ENCODE assay signal across 11 cellular contexts in genomic region chr2:212975333-212975732, GRCh38.
A peak's percentile ranks its signal among the peaks of the same experiment; 100 is the strongest.
DNase-seq lines count a peak whose midpoint lies in the region; ATAC-seq and TF ChIP-seq lines count a peak whose summit lies in the region.
"Had no signal": no experiment of that assay in that cellular context is flagged by ENCODE, and none has a peak within 500 bp of the region (broad histone marks: within the 10 kb centered on the region; RNA-seq: fewer than 3 reads in every experiment).

No MANE protein-coding gene starts in this region.

- H3K9me3 ChIP-seq in fibroblast of lung (ENCODE audit: control insufficient read depth, insufficient read depth, low read depth, low read length): no peaks in the 10 kb centered on the region
- no peaks in the 10 kb centered on the region for H3K9me3 ChIP-seq in neural progenitor cell (ENCODE audit: low read depth)

- DNase-seq in fibroblast of lung (ENCODE audit: low read depth in 2 of 2) (no peak), neural progenitor cell (ENCODE audit: low spot score) (no peak), Ammon's horn (ENCODE audit: low spot score) (no peak), AG08395 (ENCODE audit: low spot score) (no peak), NOMO-1 treated with DMSO at 0.1 percent for 48 hours (lab: John Stamatoyannopoulos, UW; ENCODE audit: unreplicated experiment) (no peak)
- DNase-seq: activated gamma-delta T cell treated with Interleukin-2 at 50 U/mL for 16 hours, NCI-H2029 treated with DMSO at 0.1 percent for 48 hours had no signal

- H3K9ac ChIP-seq in fibroblast of lung (ENCODE audit: insufficient read depth, low read length): no peak overlapping the region
- no peak overlapping the region for H3K9ac ChIP-seq in neural progenitor cell

- H3K27me3 ChIP-seq in fibroblast of lung (ENCODE audit: control insufficient read depth, insufficient read depth, low read length) (no peaks in the 10 kb centered on the region), neural progenitor cell (no peaks in the 10 kb centered on the region)

- no peak for TF ChIP-seq CTCF in fibroblast of lung (conservative IDR thresholded peaks at IDR 0.05 in 1 of 2, IDR thresholded peaks at IDR 0.05 in 1 of 2; ENCODE audit: low read depth in 1 of 2, low read length in 2 of 2)
- no peak for TF ChIP-seq CTCF in neural progenitor cell (IDR thresholded peaks at IDR 0.05)

- no peaks in the 10 kb centered on the region for H3F3A ChIP-seq in neural progenitor cell (ENCODE audit: low read depth)

- no peak overlapping the region for H3K27ac ChIP-seq in fibroblast of lung (ENCODE audit: insufficient read depth, low read length)
- H3K27ac ChIP-seq in neural progenitor cell: no peak overlapping the region

- H3K4me1 ChIP-seq in fibroblast of lung (ENCODE audit: control insufficient read depth, extremely low read depth, insufficient read depth, low read length) (peaks cover 2% of the 10 kb centered on the region), neural progenitor cell (peaks cover 9% of the 10 kb centered on the region)

- H3K9me3 Mint-ChIP-seq in neural progenitor cell: no peaks in the 10 kb centered on the region
- H3K9me3 Mint-ChIP-seq: T-helper 2 cell treated with Interferon-gamma antibody and Interleukin-4, amounts not matched to agents 5 μg/mL and 100 μg/mL, for 36 hours had no signal

- no peaks in the 10 kb centered on the region for H3K36me3 ChIP-seq in fibroblast of lung (ENCODE audit: control insufficient read depth, insufficient read depth, low read length)
- H3K36me3 ChIP-seq in neural progenitor cell: no peaks in the 10 kb centered on the region

- H3K27me3 Mint-ChIP-seq in neural progenitor cell (ENCODE audit: insufficient read depth, low read depth): no peaks in the 10 kb centered on the region

- H3K4me1 Mint-ChIP-seq in neural progenitor cell: peaks cover 17% of the 10 kb centered on the region

- no peak overlapping the region for H3K4me2 ChIP-seq in fibroblast of lung (ENCODE audit: extremely low read depth, insufficient read depth, low read length)
- H3K4me2 ChIP-seq in neural progenitor cell: no peak overlapping the region

- peak; percentile 44 for ATAC-seq in GM18861 (IDR thresholded peaks at IDR 0.05; ENCODE audit: unreplicated experiment)
- ATAC-seq in HG03565 (IDR thresholded peaks at IDR 0.05; ENCODE audit: unreplicated experiment): peak; percentile 66
- ATAC-seq in GM21528 (IDR thresholded peaks at IDR 0.05; ENCODE audit: low FRiP score, unreplicated experiment): no peak

- no peak overlapping the region for H3K4me3 Mint-ChIP-seq in neural progenitor cell
- H3K4me3 Mint-ChIP-seq: T-helper 2 cell treated with Interferon-gamma antibody and Interleukin-4, amounts not matched to agents 5 μg/mL and 100 μg/mL, for 36 hours had no signal

- H2AFZ ChIP-seq in fibroblast of lung (ENCODE audit: low read length) (peak overlapping the region; percentile 19), neural progenitor cell (replicated peaks) (no peak overlapping the region)

- H4K20me1 ChIP-seq in fibroblast of lung (ENCODE audit: control insufficient read depth, extremely low read depth, insufficient read depth, low read length) (no peaks in the 10 kb centered on the region), neural progenitor cell (ENCODE audit: low read depth) (no peaks in the 10 kb centered on the region)

- H3K27ac Mint-ChIP-seq in neural progenitor cell: peak overlapping the region; percentile 38
- H3K27ac Mint-ChIP-seq: T-helper 2 cell treated with Interferon-gamma antibody and Interleukin-4, amounts not matched to agents 5 μg/mL and 100 μg/mL, for 36 hours had no signal

- no peak overlapping the region for H3K4me3 ChIP-seq in fibroblast of lung (replicated peaks in 1 of 4; ENCODE audit: control extremely low read depth in 1 of 4, insufficient read depth in 1 of 4, low read depth in 3 of 4, low read length in 4 of 4)
- no peak overlapping the region for H3K4me3 ChIP-seq in neural progenitor cell

- no peaks in the 10 kb centered on the region for H3K36me3 Mint-ChIP-seq in neural progenitor cell

- H3K79me2 ChIP-seq in fibroblast of lung (ENCODE audit: control insufficient read depth, insufficient read depth, low read length) (no peaks in the 10 kb centered on the region), neural progenitor cell (ENCODE audit: low read depth) (no peaks in the 10 kb centered on the region)
